Comparison of ENCODE assay signal across 1 cellular context in the genomic region with DNA sequence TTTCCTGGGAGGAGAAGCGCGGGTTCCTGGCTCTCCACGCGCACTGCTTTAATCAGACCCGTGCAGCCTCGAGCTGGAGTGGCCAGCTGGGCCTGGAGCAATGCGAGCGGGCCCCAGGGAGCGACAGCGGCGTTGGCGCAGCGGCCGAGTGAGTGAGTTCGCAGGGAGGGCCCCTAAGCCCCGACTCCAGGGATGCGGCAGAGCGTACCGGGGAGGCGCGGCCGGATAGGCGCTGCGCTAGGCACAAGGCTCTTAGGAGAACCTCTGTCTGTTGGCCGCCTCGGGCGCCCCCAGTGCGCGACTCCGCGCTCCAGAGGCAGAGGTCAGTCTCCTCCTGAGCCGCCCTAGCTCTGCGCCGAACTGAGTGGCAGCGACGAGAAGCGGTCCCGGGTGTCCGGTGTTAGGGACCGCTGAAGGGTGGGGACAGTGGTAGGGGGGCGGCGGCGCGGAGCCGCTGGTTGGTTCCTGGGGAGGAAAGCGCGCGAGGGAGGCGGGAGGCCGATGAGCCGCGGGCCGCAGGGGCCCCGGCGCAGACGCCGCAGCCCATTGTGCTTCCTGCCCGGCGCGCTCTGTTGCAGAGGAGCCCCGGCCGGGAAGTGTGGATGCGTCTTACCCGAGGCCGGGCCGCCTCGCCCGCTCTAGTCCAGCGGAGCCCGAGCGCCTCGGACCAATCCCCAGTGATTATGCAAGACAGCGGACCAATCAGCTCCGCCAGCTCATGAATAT.
TF ChIP-seq lines count a peak whose summit lies in the region.

No MANE protein-coding gene starts in this region.

TF ChIP-seq in K562, 482 proteins besides CTCF, POLR2A, EP300 and RAD21 (continued from another document and continues in another):
- 0 out of 2 replicates have a peak, but pooled peaks have one; percentile 50 for TF ChIP-seq ZNF592 (IDR thresholded peaks at IDR 0.05)
- peak; percentile 98 for TF ChIP-seq AFF4 (CRISPR knock-in tag; IDR thresholded peaks at IDR 0.05)
- TF ChIP-seq RERE (CRISPR knock-in tag; IDR thresholded peaks at IDR 0.05; ENCODE audit: borderline replicate concordance) = peak; percentile 63; the same call in 1 of the 2 replicates
- TF ChIP-seq BRD9 (IDR thresholded peaks at IDR 0.05; ENCODE audit: low read depth, partially characterized antibody) = peak; percentile 71
- no peak; the same call in 1 of the 2 replicates for TF ChIP-seq CHD2 (IDR thresholded peaks at IDR 0.05; ENCODE audit: low read depth, low read length)
- peak in 1 of 2 experiments; percentile 79; a peak in 1 of 4 replicates for TF ChIP-seq TEAD1 (CRISPR knock-in tag; IDR thresholded peaks at IDR 0.05)
- no peak for TF ChIP-seq PATZ1 (CRISPR knock-in tag; IDR thresholded peaks at IDR 0.05; ENCODE audit: borderline replicate concordance)
- TF ChIP-seq ZSCAN32 (CRISPR knock-in tag; IDR thresholded peaks at IDR 0.05) = peak; percentile 92
- no peak for TF ChIP-seq ATF1 (CRISPR knock-in tag; IDR thresholded peaks at IDR 0.05)
- TF ChIP-seq ATF1 (tag; IDR thresholded peaks at IDR 0.05) = no peak
- no peak for TF ChIP-seq NCOA1 (IDR thresholded peaks at IDR 0.05; ENCODE audit: low read depth)
- peak; percentile 30 for TF ChIP-seq SMAD1 (IDR thresholded peaks at IDR 0.05; ENCODE audit: low read depth, low read length, partially characterized antibody)
- TF ChIP-seq PRPF4 (IDR thresholded peaks at IDR 0.05; ENCODE audit: insufficient read depth, low read depth, low read length, poor library complexity, severe bottlenecking) = peak; percentile 58
- no peak; a peak in 1 of 4 replicates for TF ChIP-seq MLX (CRISPR knock-in tag; conservative IDR thresholded peaks at IDR 0.05)
- TF ChIP-seq ATF7 (IDR thresholded peaks at IDR 0.05) = 0 out of 2 replicates have a peak, but pooled peaks have one; percentile 70
- peak; percentile 43 to 54; a peak in 1 of 4 replicates for TF ChIP-seq SIN3A (IDR thresholded peaks at IDR 0.05; ENCODE audit: borderline replicate concordance in 2 of 2, control insufficient read depth in 1 of 2, low read depth in 2 of 2, low read length in 2 of 2)
- peak; percentile 15; the same call in 1 of the 2 replicates for TF ChIP-seq REST (CRISPR knock-in tag; IDR thresholded peaks at IDR 0.05; ENCODE audit: low read depth)
- TF ChIP-seq CXXC5 (CRISPR knock-in tag; IDR thresholded peaks at IDR 0.05) = peak; percentile 84
- TF ChIP-seq, protein P1, sequence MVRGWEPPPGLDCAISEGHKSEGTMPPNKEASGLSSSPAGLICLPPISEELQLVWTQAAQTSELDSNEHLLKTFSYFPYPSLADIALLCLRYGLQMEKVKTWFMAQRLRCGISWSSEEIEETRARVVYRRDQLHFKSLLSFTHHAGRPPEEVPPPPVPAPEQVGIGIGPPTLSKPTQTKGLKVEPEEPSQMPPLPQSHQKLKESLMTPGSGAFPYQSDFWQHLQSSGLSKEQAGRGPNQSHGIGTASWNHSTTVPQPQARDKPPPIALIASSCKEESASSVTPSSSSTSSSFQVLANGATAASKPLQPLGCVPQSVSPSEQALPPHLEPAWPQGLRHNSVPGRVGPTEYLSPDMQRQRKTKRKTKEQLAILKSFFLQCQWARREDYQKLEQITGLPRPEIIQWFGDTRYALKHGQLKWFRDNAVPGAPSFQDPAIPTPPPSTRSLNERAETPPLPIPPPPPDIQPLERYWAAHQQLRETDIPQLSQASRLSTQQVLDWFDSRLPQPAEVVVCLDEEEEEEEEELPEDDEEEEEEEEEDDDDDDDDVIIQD (CRISPR knock-in tag; IDR thresholded peaks at IDR 0.05) = 0 out of 2 replicates have a peak, but pooled peaks have one; percentile 20
- TF ChIP-seq GABPB1 (CRISPR knock-in tag; IDR thresholded peaks at IDR 0.05) = peak; percentile 84
- peak; percentile 72 to 78 for TF ChIP-seq NRF1 (conservative IDR thresholded peaks at IDR 0.05 in 1 of 2, IDR thresholded peaks at IDR 0.05 in 1 of 2)
- no peak for TF ChIP-seq ADNP (tag; IDR thresholded peaks at IDR 0.05)
- peak in 1 of 2 experiments; percentile 74; a peak in 2 of 4 replicates for TF ChIP-seq MAZ (CRISPR knock-in tag; conservative IDR thresholded peaks at IDR 0.05 in 1 of 2, IDR thresholded peaks at IDR 0.05 in 1 of 2)
- TF ChIP-seq ZNF143 (CRISPR knock-in tag; IDR thresholded peaks at IDR 0.05) = peak; percentile 43; the same call in 1 of the 2 replicates
- TF ChIP-seq RCOR1 (IDR thresholded peaks at IDR 0.05; ENCODE audit: borderline replicate concordance in 1 of 2, low read depth in 2 of 2, low read length in 2 of 2) = no peak
- TF ChIP-seq PTRF (tag; IDR thresholded peaks at IDR 0.05) = no peak
- no peak for TF ChIP-seq SNRNP70 (optimal IDR thresholded peaks at IDR 0.05; ENCODE audit: low read depth, low read length)
- TF ChIP-seq ZNF551 (CRISPR knock-in tag; IDR thresholded peaks at IDR 0.05) = no peak
- TF ChIP-seq HDAC1 (IDR thresholded peaks at IDR 0.05) = peak in 1 of 2 experiments; percentile 77; a peak in 1 of 4 replicates
- TF ChIP-seq GATA2 (CRISPR knock-in tag; IDR thresholded peaks at IDR 0.05) = no peak
- TF ChIP-seq GTF2E2 (tag; IDR thresholded peaks at IDR 0.05) = no peak; the same call in none of the 2 replicates
